ENCODE assay signal across 8 cellular contexts in genomic region chr3:134406331-134407246, GRCh38. TPM values are rescaled to one million over a fixed set of nuclear protein-coding genes. Genes with fewer than 3 reads are reported as not detected.
DNase-seq lines count a peak whose midpoint lies in the region; ATAC-seq and TF ChIP-seq lines count a peak whose summit lies in the region.

No MANE protein-coding gene starts in this region.

- no peaks in the 10 kb centered on the region for H3K36me3 ChIP-seq in A673 (ENCODE audit: insufficient read depth, low read length, poor library complexity, severe bottlenecking)

- CTCF ChIA-PET in A673 (lab: Charles Lee), result no interaction called here

- H3K4me1 ChIP-seq in A673 (ENCODE audit: insufficient read depth, low read length, poor library complexity, severe bottlenecking), result peaks cover 3% of the 10 kb centered on the region

- peak overlapping the region; percentile 35 for H3K4me3 ChIP-seq in A673 (ENCODE audit: low read depth, low read length, poor library complexity, severe bottlenecking)

- no TSS peak for BruUV-seq in A673 (replicated peaks; lab: Mats Ljungman, UMichigan)

- no peak for ATAC-seq in HG02970 (IDR thresholded peaks at IDR 0.05; ENCODE audit: low FRiP score, unreplicated experiment)
- no peak for ATAC-seq in GM18520 (IDR thresholded peaks at IDR 0.05; ENCODE audit: unreplicated experiment)

- peaks cover 52% of the 10 kb centered on the region for H3K27me3 ChIP-seq in A673 (replicated peaks; ENCODE audit: insufficient read depth, low read depth, low read length, poor library complexity)

- no peak for DNase-seq in A673 (ENCODE audit: low spot score)
- peak; percentile 52 for DNase-seq in NCI-H2029 treated with DMSO at 0.1 percent for 48 hours (lab: John Stamatoyannopoulos, UW)
- DNase-seq in cerebellum (ENCODE audit: low spot score), result peak; percentile 75
- peak; percentile 86 for DNase-seq in left kidney (ENCODE audit: low read depth, low spot score)
- DNase-seq in GF-D8 (lab: John Stamatoyannopoulos, UW), result no peak

- no peak for TF ChIP-seq CTCF in A673 (conservative IDR thresholded peaks at IDR 0.05; ENCODE audit: low read depth, low read length)

- POLR2A ChIA-PET in A673 (lab: Charles Lee; ENCODE audit: low non-redundant PET), result interaction anchor here (0.6 kb wide), 1 partner anchor 36 kb away, joined by 3 read pairs; no protein-coding TSS in a partner anchor

- intact Hi-C loops in A673 (cut with micrococcal nuclease; ENCODE audit: unreplicated experiment), result no loop called here

- no peak overlapping the region for H3K27ac ChIP-seq in A673 (ENCODE audit: low read depth, low read length, poor library complexity, severe bottlenecking)
- peak overlapping the region; percentile 78 for H3K27ac ChIP-seq in temporal lobe (ENCODE audit: low read depth, low read length)

- H3K9me3 ChIP-seq in A673 (ENCODE audit: low read depth, low read length, poor library complexity, severe bottlenecking), result peaks cover 12% of the 10 kb centered on the region

RNA-seq across cellular contexts. Expression of gene AMOTL2, which starts 32.3 kb away (rescaled TPM):
- 38.9 and 59.6 TPM in 2 replicates for total RNA-seq in A673 (2021)
- total RNA-seq in cerebellum, result 49.3 TPM
- 46.5 TPM for total RNA-seq in temporal lobe

Comparison
In these comparisons a context has a peak if more than half of its experiments do, and no peak if none do; other contexts are left out.
1. DNase-seq: peak in NCI-H2029 treated with DMSO at 0.1 percent for 48 hours (single experiment), cerebellum (single experiment) and left kidney (single experiment); none in A673 (single experiment) and GF-D8 (single experiment).